8 cellular contexts compared by ENCODE assay signal in the genomic region with DNA sequence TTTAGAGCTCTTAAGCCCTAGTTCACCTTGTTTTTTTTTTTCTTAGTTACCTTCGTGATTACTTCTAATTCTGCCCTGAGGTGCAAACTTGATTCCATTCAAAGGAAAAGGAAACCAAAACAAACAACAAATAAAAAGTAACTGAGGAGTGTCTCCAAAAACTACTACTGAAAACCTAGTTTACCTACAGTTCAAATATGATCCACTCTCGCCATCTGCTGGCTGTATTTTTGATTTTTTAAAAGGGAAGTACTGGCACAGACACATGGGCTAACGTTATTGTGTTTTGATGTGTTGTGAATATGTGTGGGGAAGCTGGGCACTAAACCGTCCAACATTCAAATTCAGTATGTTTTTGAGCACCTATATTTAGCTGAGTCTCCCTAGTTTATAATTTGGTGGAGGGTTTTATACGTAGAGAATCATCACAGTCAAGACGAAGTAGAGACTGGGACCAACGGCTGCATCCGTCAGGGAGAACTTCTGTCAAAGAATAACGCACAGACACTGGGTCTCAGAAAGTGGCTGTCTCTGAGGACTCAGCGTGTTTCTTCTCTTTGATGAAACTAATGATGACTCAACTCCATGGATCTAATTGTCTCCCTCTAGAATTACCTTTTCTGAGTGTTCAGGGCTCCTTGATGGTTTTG.
DNase-seq lines count a peak whose midpoint lies in the region; ATAC-seq, FAIRE-seq and TF ChIP-seq lines count a peak whose summit lies in the region.

No MANE protein-coding gene starts in this region.

- BruUV-seq in mammary epithelial cell (replicated peaks; lab: Mats Ljungman, UMichigan), result no TSS peak

- H2AFZ ChIP-seq in mammary epithelial cell (ENCODE audit: low read depth, low read length), result peak overlapping the region; percentile 84

- dilution Hi-C loops in mammary epithelial cell (cut with HindIII; ENCODE audit: low sequenced_read_pairs), result no loop called here

- peaks cover 17% of the 10 kb centered on the region for H3K4me1 ChIP-seq in mammary epithelial cell (ENCODE audit: insufficient read depth, low read length)

- peak overlapping the region; percentile 83 for H3K4me2 ChIP-seq in mammary epithelial cell (ENCODE audit: insufficient read depth, low read depth, low read length)

- 15% methylated on average over 10 of the region's 10 CpGs for WGBS in mammary epithelial cell (ENCODE audit: low coverage, missing lambda C conversion rate)

- no peaks in the 10 kb centered on the region for H3K27me3 ChIP-seq in mammary epithelial cell (ENCODE audit: insufficient read depth, low read length)

- no peaks in the 10 kb centered on the region for H3K36me3 ChIP-seq in mammary epithelial cell (ENCODE audit: insufficient read depth, low read length)

- H3K9me3 ChIP-seq in mammary epithelial cell (replicated peaks; ENCODE audit: insufficient read depth, low read length), result no peaks in the 10 kb centered on the region

- peak overlapping the region in 2 of 3 experiments; percentile 16 to 31 for H3K4me3 ChIP-seq in mammary epithelial cell (replicated peaks in 1 of 3; ENCODE audit: insufficient read depth in 1 of 3, low read depth in 2 of 3, low read length in 3 of 3)

- DNase-seq in CD1c-positive myeloid dendritic cell (ENCODE audit: extremely low spot score) (peak; percentile 79), HK-2 (ENCODE audit: unreplicated experiment) (peak; percentile 21), NCI-H82 (lab: John Stamatoyannopoulos, UW) (peak; percentile 79), mammary epithelial cell (peak; percentile 79), left lobe of liver (ENCODE audit: low spot score) (no peak), urothelium cell line (ENCODE audit: low spot score) (peak; percentile 41), activated T-cell treated with anti-CD3 and anti-CD28 coated beads for 4 hours (no peak)

- peak overlapping the region; percentile 69 for H3K9ac ChIP-seq in mammary epithelial cell (ENCODE audit: insufficient read depth, low read length)

- no peaks in the 10 kb centered on the region for H4K20me1 ChIP-seq in mammary epithelial cell (ENCODE audit: insufficient read depth, low read length)

- ATAC-seq in GM18873 (IDR thresholded peaks at IDR 0.05; ENCODE audit: low FRiP score, unreplicated experiment) (peak; percentile 60), left lobe of liver (peak; percentile 83)

- peak overlapping the region; percentile 88 for H3K27ac ChIP-seq in mammary epithelial cell (ENCODE audit: insufficient read depth, low read depth, low read length)

- TF ChIP-seq CTCF in mammary epithelial cell (conservative IDR thresholded peaks at IDR 0.05 in 1 of 2, IDR thresholded peaks at IDR 0.05 in 1 of 2; ENCODE audit: extremely low read depth in 1 of 2, insufficient read depth in 1 of 2, low read depth in 1 of 2, low read length in 2 of 2), result peak; percentile 38 to 60

- FAIRE-seq in urothelium cell line (lab: Jason Lieb, UNC), result no peak

- in situ Hi-C loops in mammary epithelial cell (cut with MboI; ENCODE audit: low sequenced_read_pairs in 2 of 2), result loop anchor here (5.0 to 25.0 kb wide), 7 partner anchors 157 to 1082 kb away; a partner anchor contains a TSS

- CTCF ChIA-PET in mammary epithelial cell (lab: Charles Lee; ENCODE audit: low non-redundant PET), result interaction anchor here (0.6 to 0.7 kb wide), 3 partner anchors 264 to 303 kb away, joined by 3 to 8 read pairs (median 3); no protein-coding TSS in a partner anchor

- H3K79me2 ChIP-seq in mammary epithelial cell (ENCODE audit: insufficient read depth, low read length), result no peaks in the 10 kb centered on the region

- intact Hi-C loops in mammary epithelial cell (cut with micrococcal nuclease), result loop anchor here (1.0 to 5.0 kb wide), 12 partner anchors 107 to 1566 kb away; no protein-coding TSS in a partner anchor

Comparison
In these comparisons a context has a peak if more than half of its experiments do, and no peak if none do; other contexts are left out.
1. DNase-seq: peak in CD1c-positive myeloid dendritic cell (single experiment), HK-2 (single experiment), NCI-H82 (single experiment), mammary epithelial cell (single experiment) and urothelium cell line (single experiment); none in left lobe of liver (single experiment) and activated T-cell treated with anti-CD3 and anti-CD28 coated beads for 4 hours (single experiment).